ENCODE assay signal across 12 cellular contexts in the genomic region with DNA sequence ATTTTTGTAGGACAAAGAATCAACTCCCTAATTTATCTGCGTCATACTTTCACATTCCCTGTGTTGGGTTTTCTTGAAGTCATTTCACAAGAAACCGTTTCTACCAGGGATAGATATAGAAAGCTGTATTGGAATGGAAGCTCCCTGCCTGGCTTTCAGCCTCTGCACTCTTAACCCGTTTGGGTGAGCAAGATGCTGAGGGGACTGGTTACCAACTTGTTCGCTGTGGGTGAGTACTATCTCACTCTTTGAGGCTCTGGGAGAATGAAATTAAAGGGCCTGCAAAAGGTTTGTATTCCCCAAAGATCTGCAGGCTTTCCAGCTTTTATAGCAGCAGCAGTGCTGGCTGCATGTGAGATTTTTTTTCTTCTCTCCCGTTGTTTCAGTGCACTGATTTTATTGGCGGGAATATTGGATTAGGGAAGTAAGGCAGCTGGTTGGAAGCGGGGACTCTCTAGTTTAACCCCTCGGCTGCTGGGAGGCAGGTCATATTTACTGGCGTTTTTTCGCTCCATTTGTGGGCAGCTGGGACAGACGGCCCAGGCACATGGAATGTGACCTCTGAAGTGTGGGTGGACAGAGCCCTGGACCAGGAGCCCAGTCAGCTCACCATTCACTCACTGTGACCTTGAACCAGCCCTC. TPM values are rescaled to one million over a fixed set of nuclear protein-coding genes. Genes with fewer than 3 reads are reported as not detected.
DNase-seq lines count a peak whose midpoint lies in the region; ATAC-seq and TF ChIP-seq lines count a peak whose summit lies in the region.
"Had no signal": no experiment of that assay in that cellular context is flagged by ENCODE, and none has a peak within 500 bp of the region (broad histone marks: within the 10 kb centered on the region; RNA-seq: fewer than 3 reads in every experiment).

No MANE protein-coding gene starts in this region.

- H3K36me3 Mint-ChIP-seq in neural crest cell (ENCODE audit: low read depth) = no peaks in the 10 kb centered on the region

- no peak overlapping the region for H3K27ac ChIP-seq in coronary artery
- H3K27ac ChIP-seq: C4-2B, SJSA1 had no signal

- no peaks in the 10 kb centered on the region for H3K9me3 Mint-ChIP-seq in neural crest cell

- peaks cover 38% of the 10 kb centered on the region for H3K4me1 Mint-ChIP-seq in neural crest cell

- no peak overlapping the region for H3K27ac Mint-ChIP-seq in neural crest cell (ENCODE audit: unreplicated experiment)

- peak overlapping the region; percentile 34 for H3K4me3 ChIP-seq in coronary artery
- H3K4me3 ChIP-seq: ovary, SJSA1 had no signal

- TF ChIP-seq CTCF in coronary artery (IDR thresholded peaks at IDR 0.05) (no peak), neural crest cell (conservative IDR thresholded peaks at IDR 0.05) (no peak)

- DNase-seq in DMS79 (lab: John Stamatoyannopoulos, UW) (peak; percentile 4), NCI-H2171 (lab: John Stamatoyannopoulos, UW) (peak; percentile 83), coronary artery (ENCODE audit: low spot score) (no peak), neural crest cell (ENCODE audit: low read depth, low spot score) (no peak), activated gamma-delta T cell treated with Interleukin-2 at 50 U/mL for 16 hours (no peak), COLO668 (lab: John Stamatoyannopoulos, UW; ENCODE audit: unreplicated experiment) (no peak)
- DNase-seq in stimulated activated CD4-positive, alpha-beta T cell treated with anti-CD3 and anti-CD28 coated beads, Interleukin-15, amount 100 ng/mL, for 24 hours = no peak
- DNase-seq: activated CD4-positive, alpha-beta T cell treated with anti-CD3 and anti-CD28 coated beads, Interleukin-2, amount 50 U/mL, for 48 hours had no signal

- no peak for ATAC-seq in HG03378 (IDR thresholded peaks at IDR 0.05; ENCODE audit: unreplicated experiment)

- H3K27me3 Mint-ChIP-seq in neural crest cell (ENCODE audit: low read depth) = peaks cover 3% of the 10 kb centered on the region

- H3K4me3 Mint-ChIP-seq in neural crest cell = peak overlapping the region; percentile 4

RNA-seq across cellular contexts. Expression of a gene that starts 30.9 kb away (rescaled TPM):
- 46.8 and 52.8 TPM in 2 replicates for total RNA-seq in neural crest cell

RNA-seq across cellular contexts. Expression of a gene that starts 38.9 kb away (rescaled TPM):
- total RNA-seq in neural crest cell = 245 and 249 TPM in 2 replicates

RNA-seq across cellular contexts. Expression of a gene that starts 45.4 kb away (rescaled TPM):
- total RNA-seq in neural crest cell = 17.7 and 18.7 TPM in 2 replicates

Comparison
In these comparisons a context has a peak if more than half of its experiments do, and no peak if none do; other contexts are left out.
1. DNase-seq: peak in DMS79 (single experiment) and NCI-H2171 (single experiment); none in coronary artery (single experiment), neural crest cell (single experiment), activated gamma-delta T cell treated with Interleukin-2 at 50 U/mL for 16 hours (single experiment), stimulated activated CD4-positive, alpha-beta T cell treated with anti-CD3 and anti-CD28 coated beads, Interleukin-15, amount 100 ng/mL, for 24 hours (single experiment) and COLO668 (single experiment).